22 cellular contexts compared by ENCODE assay signal in the genomic region with DNA sequence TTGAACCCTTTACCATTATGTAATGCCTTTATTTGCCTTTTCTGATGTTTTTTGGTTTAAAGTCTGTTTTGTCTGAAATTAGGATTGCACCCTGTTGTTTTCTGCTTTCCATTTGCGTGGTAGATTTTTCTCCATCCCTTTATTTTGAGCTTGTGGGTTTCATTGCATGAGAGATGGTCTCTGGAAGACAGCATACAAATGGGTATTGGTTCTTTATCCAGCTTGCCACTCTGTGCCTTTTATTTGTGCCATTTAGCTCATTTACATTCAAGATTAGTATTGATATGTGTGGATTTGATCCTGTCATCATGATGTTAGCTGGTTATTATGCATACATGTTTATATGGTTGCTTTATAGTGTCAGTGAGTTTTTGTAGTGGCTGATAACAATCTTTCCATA.
"Had no signal": no experiment of that assay in that cellular context is flagged by ENCODE, and none has a peak within 500 bp of the region (broad histone marks: within the 10 kb centered on the region; RNA-seq: fewer than 3 reads in every experiment).

No MANE protein-coding gene starts in this region.

- DNase-seq: cortex of kidney; dermis blood vessel endothelial cell; dorsolateral prefrontal cortex; effector CD4-positive, alpha-beta T cell; effector CD8-positive, alpha-beta T cell; effector memory CD4-positive, alpha-beta T cell; effector memory CD8-positive, alpha-beta T cell; endodermal cell; erythroblast; esophagus squamous epithelium; foreskin fibroblast; foreskin keratinocyte; foreskin melanocyte; gastrocnemius medialis; glutamatergic neuron; head of caudate nucleus; heart left ventricle; heart right ventricle had no signal

- H3K27me3 ChIP-seq: esophagus muscularis mucosa, esophagus squamous epithelium, foreskin keratinocyte, gastrocnemius medialis, gastroesophageal sphincter, heart left ventricle had no signal

- H3K27ac ChIP-seq: coronary artery, dorsolateral prefrontal cortex, epithelial cell of prostate, esophagus muscularis mucosa, esophagus squamous epithelium, foreskin keratinocyte, gastrocnemius medialis, gastroesophageal sphincter, heart left ventricle, heart right ventricle had no signal

- H3K4me1 ChIP-seq: esophagus muscularis mucosa, esophagus squamous epithelium, foreskin keratinocyte, gastrocnemius medialis, gastroesophageal sphincter, heart left ventricle, heart right ventricle had no signal

- H3K36me3 ChIP-seq: esophagus muscularis mucosa, esophagus squamous epithelium, gastrocnemius medialis, gastroesophageal sphincter, heart left ventricle, heart right ventricle had no signal

- H3K4me3 ChIP-seq: coronary artery, dorsolateral prefrontal cortex, esophagus muscularis mucosa, esophagus squamous epithelium, gastrocnemius medialis, gastroesophageal sphincter, heart left ventricle, heart right ventricle had no signal

- H3K9me3 ChIP-seq: esophagus squamous epithelium, gastrocnemius medialis had no signal
